In the genomic region with DNA sequence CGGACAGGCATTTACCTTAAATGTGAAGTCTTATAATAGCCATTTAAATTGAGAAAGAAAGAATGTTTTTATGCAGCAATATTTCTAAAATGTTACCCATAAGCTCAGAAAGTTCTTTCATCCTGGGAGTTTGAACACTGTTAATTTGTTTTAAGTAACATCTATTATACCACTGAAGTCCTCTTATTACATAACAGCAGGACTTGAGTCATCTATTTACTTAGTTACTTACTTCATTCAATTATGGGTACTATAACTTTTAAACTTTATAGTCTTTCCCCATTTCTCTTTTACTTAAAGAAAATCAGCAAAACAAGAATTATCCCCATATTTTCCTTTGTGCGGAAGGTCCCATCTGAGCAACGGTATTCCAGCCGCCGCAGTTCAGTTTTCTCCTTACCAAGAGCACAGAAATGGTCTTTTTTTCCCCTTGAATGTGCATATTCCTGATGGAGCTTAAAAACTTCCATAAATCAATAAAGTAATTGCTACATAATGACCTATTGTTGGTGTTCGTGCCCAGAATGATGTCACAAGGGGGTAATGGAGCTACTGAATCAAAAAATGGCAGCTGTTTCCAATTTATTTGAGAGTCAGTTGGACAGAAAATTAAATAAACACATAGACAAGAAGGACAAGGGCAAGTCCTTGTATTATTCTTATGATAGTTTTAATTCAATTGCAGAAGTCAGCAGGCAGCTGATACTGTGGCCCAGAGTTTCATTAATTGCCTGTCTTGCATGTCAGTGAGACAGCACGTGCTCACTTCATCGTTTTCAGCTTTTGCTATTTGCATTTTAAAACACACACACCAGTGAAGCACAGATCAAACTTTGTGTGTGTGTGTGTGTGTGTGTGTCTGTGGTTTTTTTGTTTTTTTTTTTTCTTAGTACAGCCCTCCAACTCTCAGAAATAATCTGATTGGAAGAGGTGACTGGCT, we compare ENCODE assay signal across 1 cellular context.
A peak's percentile ranks its signal among the peaks of the same experiment; 100 is the strongest.
TF ChIP-seq lines count a peak whose summit lies in the region.

No MANE protein-coding gene starts in this region.

TF ChIP-seq in HEK293, 187 proteins besides CTCF, POLR2A, EP300 and RAD21 (continued from another document and continues in another):
- no peak for TF ChIP-seq ZNF202 (tag by site-specific recombination; IDR thresholded peaks at IDR 0.05; ENCODE audit: borderline replicate concordance)
- TF ChIP-seq, protein P1, sequence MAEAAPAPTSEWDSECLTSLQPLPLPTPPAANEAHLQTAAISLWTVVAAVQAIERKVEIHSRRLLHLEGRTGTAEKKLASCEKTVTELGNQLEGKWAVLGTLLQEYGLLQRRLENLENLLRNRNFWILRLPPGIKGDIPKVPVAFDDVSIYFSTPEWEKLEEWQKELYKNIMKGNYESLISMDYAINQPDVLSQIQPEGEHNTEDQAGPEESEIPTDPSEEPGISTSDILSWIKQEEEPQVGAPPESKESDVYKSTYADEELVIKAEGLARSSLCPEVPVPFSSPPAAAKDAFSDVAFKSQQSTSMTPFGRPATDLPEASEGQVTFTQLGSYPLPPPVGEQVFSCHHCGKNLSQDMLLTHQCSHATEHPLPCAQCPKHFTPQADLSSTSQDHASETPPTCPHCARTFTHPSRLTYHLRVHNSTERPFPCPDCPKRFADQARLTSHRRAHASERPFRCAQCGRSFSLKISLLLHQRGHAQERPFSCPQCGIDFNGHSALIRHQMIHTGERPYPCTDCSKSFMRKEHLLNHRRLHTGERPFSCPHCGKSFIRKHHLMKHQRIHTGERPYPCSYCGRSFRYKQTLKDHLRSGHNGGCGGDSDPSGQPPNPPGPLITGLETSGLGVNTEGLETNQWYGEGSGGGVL (tag by site-specific recombination; IDR thresholded peaks at IDR 0.05), result 0 out of 2 replicates have a peak, but pooled peaks have one; percentile 12
- TF ChIP-seq, protein P2, sequence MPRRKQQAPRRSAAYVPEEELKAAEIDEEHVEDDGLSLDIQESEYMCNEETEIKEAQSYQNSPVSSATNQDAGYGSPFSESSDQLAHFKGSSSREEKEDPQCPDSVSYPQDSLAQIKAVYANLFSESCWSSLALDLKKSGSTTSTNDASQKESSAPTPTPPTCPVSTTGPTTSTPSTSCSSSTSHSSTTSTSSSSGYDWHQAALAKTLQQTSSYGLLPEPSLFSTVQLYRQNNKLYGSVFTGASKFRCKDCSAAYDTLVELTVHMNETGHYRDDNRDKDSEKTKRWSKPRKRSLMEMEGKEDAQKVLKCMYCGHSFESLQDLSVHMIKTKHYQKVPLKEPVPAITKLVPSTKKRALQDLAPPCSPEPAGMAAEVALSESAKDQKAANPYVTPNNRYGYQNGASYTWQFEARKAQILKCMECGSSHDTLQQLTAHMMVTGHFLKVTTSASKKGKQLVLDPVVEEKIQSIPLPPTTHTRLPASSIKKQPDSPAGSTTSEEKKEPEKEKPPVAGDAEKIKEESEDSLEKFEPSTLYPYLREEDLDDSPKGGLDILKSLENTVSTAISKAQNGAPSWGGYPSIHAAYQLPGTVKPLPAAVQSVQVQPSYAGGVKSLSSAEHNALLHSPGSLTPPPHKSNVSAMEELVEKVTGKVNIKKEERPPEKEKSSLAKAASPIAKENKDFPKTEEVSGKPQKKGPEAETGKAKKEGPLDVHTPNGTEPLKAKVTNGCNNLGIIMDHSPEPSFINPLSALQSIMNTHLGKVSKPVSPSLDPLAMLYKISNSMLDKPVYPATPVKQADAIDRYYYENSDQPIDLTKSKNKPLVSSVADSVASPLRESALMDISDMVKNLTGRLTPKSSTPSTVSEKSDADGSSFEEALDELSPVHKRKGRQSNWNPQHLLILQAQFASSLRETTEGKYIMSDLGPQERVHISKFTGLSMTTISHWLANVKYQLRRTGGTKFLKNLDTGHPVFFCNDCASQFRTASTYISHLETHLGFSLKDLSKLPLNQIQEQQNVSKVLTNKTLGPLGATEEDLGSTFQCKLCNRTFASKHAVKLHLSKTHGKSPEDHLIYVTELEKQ (tag by site-specific recombination; IDR thresholded peaks at IDR 0.05; ENCODE audit: borderline replicate concordance), result peak; percentile 57; the same call in 1 of the 2 replicates
- no peak for TF ChIP-seq SALL2 (tag by site-specific recombination; IDR thresholded peaks at IDR 0.05; ENCODE audit: borderline replicate concordance)
- no peak for TF ChIP-seq ZNF600 (tag by site-specific recombination; IDR thresholded peaks at IDR 0.05)
- TF ChIP-seq ZNF140 (tag by site-specific recombination; IDR thresholded peaks at IDR 0.05), result no peak
- TF ChIP-seq, protein P3, sequence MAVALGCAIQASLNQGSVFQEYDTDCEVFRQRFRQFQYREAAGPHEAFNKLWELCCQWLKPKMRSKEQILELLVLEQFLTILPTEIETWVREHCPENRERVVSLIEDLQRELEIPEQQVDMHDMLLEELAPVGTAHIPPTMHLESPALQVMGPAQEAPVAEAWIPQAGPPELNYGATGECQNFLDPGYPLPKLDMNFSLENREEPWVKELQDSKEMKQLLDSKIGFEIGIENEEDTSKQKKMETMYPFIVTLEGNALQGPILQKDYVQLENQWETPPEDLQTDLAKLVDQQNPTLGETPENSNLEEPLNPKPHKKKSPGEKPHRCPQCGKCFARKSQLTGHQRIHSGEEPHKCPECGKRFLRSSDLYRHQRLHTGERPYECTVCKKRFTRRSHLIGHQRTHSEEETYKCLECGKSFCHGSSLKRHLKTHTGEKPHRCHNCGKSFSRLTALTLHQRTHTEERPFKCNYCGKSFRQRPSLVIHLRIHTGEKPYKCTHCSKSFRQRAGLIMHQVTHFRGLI (tag by site-specific recombination; IDR thresholded peaks at IDR 0.05), result no peak
- no peak for TF ChIP-seq ZNF16 (tag by site-specific recombination; IDR thresholded peaks at IDR 0.05; ENCODE audit: low read depth)
- TF ChIP-seq, protein P4, sequence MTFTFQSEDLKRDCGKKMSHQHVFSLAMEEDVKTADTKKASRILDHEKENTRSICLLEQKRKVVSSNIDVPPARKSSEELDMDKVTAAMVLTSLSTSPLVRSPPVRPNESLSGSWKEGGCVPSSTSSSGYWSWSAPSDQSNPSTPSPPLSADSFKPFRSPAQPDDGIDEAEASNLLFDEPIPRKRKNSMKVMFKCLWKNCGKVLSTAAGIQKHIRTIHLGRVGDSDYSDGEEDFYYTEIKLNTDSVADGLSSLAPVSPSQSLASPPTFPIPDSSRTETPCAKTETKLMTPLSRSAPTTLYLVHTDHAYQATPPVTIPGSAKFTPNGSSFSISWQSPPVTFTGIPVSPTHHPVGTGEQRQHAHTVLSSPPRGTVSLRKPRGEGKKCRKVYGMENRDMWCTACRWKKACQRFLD (tag by site-specific recombination; IDR thresholded peaks at IDR 0.05), result no peak
- no peak for TF ChIP-seq ZNF560 (tag by site-specific recombination; IDR thresholded peaks at IDR 0.05; ENCODE audit: borderline replicate concordance)
- TF ChIP-seq, protein P5, sequence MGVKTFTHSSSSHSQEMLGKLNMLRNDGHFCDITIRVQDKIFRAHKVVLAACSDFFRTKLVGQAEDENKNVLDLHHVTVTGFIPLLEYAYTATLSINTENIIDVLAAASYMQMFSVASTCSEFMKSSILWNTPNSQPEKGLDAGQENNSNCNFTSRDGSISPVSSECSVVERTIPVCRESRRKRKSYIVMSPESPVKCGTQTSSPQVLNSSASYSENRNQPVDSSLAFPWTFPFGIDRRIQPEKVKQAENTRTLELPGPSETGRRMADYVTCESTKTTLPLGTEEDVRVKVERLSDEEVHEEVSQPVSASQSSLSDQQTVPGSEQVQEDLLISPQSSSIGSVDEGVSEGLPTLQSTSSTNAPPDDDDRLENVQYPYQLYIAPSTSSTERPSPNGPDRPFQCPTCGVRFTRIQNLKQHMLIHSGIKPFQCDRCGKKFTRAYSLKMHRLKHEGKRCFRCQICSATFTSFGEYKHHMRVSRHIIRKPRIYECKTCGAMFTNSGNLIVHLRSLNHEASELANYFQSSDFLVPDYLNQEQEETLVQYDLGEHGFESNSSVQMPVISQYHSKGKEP (tag by site-specific recombination; IDR thresholded peaks at IDR 0.05), result no peak
- no peak for TF ChIP-seq ZNF157 (tag by site-specific recombination; IDR thresholded peaks at IDR 0.05)
- no peak for TF ChIP-seq ZSCAN16 (tag by site-specific recombination; IDR thresholded peaks at IDR 0.05)
- TF ChIP-seq, protein P6, sequence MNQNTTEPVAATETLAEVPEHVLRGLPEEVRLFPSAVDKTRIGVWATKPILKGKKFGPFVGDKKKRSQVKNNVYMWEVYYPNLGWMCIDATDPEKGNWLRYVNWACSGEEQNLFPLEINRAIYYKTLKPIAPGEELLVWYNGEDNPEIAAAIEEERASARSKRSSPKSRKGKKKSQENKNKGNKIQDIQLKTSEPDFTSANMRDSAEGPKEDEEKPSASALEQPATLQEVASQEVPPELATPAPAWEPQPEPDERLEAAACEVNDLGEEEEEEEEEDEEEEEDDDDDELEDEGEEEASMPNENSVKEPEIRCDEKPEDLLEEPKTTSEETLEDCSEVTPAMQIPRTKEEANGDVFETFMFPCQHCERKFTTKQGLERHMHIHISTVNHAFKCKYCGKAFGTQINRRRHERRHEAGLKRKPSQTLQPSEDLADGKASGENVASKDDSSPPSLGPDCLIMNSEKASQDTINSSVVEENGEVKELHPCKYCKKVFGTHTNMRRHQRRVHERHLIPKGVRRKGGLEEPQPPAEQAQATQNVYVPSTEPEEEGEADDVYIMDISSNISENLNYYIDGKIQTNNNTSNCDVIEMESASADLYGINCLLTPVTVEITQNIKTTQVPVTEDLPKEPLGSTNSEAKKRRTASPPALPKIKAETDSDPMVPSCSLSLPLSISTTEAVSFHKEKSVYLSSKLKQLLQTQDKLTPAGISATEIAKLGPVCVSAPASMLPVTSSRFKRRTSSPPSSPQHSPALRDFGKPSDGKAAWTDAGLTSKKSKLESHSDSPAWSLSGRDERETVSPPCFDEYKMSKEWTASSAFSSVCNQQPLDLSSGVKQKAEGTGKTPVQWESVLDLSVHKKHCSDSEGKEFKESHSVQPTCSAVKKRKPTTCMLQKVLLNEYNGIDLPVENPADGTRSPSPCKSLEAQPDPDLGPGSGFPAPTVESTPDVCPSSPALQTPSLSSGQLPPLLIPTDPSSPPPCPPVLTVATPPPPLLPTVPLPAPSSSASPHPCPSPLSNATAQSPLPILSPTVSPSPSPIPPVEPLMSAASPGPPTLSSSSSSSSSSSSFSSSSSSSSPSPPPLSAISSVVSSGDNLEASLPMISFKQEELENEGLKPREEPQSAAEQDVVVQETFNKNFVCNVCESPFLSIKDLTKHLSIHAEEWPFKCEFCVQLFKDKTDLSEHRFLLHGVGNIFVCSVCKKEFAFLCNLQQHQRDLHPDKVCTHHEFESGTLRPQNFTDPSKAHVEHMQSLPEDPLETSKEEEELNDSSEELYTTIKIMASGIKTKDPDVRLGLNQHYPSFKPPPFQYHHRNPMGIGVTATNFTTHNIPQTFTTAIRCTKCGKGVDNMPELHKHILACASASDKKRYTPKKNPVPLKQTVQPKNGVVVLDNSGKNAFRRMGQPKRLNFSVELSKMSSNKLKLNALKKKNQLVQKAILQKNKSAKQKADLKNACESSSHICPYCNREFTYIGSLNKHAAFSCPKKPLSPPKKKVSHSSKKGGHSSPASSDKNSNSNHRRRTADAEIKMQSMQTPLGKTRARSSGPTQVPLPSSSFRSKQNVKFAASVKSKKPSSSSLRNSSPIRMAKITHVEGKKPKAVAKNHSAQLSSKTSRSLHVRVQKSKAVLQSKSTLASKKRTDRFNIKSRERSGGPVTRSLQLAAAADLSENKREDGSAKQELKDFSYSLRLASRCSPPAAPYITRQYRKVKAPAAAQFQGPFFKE (tag by site-specific recombination; IDR thresholded peaks at IDR 0.05; ENCODE audit: borderline replicate concordance), result no peak
- TF ChIP-seq, protein P7, sequence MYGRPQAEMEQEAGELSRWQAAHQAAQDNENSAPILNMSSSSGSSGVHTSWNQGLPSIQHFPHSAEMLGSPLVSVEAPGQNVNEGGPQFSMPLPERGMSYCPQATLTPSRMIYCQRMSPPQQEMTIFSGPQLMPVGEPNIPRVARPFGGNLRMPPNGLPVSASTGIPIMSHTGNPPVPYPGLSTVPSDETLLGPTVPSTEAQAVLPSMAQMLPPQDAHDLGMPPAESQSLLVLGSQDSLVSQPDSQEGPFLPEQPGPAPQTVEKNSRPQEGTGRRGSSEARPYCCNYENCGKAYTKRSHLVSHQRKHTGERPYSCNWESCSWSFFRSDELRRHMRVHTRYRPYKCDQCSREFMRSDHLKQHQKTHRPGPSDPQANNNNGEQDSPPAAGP (tag by site-specific recombination; IDR thresholded peaks at IDR 0.05), result no peak
- peak; percentile 82 for TF ChIP-seq ZNF184 (tag by site-specific recombination; IDR thresholded peaks at IDR 0.05)
- no peak for TF ChIP-seq ZNF677 (tag by site-specific recombination; IDR thresholded peaks at IDR 0.05)
- TF ChIP-seq ZNF302 (tag by site-specific recombination; IDR thresholded peaks at IDR 0.05; ENCODE audit: low read depth), result no peak
- peak; percentile 46; the same call in 1 of the 2 replicates for TF ChIP-seq ZNF350 (tag by site-specific recombination; IDR thresholded peaks at IDR 0.05)
- TF ChIP-seq ZNF426 (tag by site-specific recombination; IDR thresholded peaks at IDR 0.05), result no peak
- no peak for TF ChIP-seq REPIN1 (tag by site-specific recombination; IDR thresholded peaks at IDR 0.05; ENCODE audit: low read depth)
- TF ChIP-seq YY1 (tag by site-specific recombination; IDR thresholded peaks at IDR 0.05), result 0 out of 2 replicates have a peak, but pooled peaks have one; percentile 27
- no peak for TF ChIP-seq ZNF514 (tag by site-specific recombination; IDR thresholded peaks at IDR 0.05)
- TF ChIP-seq, protein P8, sequence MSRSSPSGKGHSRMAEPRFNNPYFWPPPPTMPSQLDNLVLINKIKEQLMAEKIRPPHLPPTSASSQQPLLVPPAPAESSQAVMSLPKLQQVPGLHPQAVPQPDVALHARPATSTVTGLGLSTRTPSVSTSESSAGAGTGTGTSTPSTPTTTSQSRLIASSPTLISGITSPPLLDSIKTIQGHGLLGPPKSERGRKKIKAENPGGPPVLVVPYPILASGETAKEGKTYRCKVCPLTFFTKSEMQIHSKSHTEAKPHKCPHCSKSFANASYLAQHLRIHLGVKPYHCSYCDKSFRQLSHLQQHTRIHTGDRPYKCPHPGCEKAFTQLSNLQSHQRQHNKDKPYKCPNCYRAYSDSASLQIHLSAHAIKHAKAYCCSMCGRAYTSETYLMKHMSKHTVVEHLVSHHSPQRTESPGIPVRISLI (tag by site-specific recombination; IDR thresholded peaks at IDR 0.05), result 0 out of 2 replicates have a peak, but pooled peaks have one; percentile 52
- peak; percentile 88 for TF ChIP-seq OSR2 (tag by site-specific recombination; IDR thresholded peaks at IDR 0.05)
- TF ChIP-seq GLI2 (tag by site-specific recombination; IDR thresholded peaks at IDR 0.05; ENCODE audit: borderline replicate concordance, low read depth), result peak; percentile 87
- no peak for TF ChIP-seq ZNF596 (tag by site-specific recombination; IDR thresholded peaks at IDR 0.05)
- no peak for TF ChIP-seq ZBTB20 (tag by site-specific recombination; IDR thresholded peaks at IDR 0.05)
- TF ChIP-seq ZNF121 (tag by site-specific recombination; IDR thresholded peaks at IDR 0.05), result no peak
- TF ChIP-seq ZNF791 (tag by site-specific recombination; IDR thresholded peaks at IDR 0.05), result no peak
- no peak for TF ChIP-seq ZNF830 (tag by site-specific recombination; IDR thresholded peaks at IDR 0.05; ENCODE audit: low read depth)
- TF ChIP-seq ZNF629 (tag by site-specific recombination; IDR thresholded peaks at IDR 0.05), result peak; percentile 84
- no peak for TF ChIP-seq ZNF155 (tag by site-specific recombination; IDR thresholded peaks at IDR 0.05)
- TF ChIP-seq ZNF112 (tag by site-specific recombination; IDR thresholded peaks at IDR 0.05), result no peak
- no peak for TF ChIP-seq HOXA7 (CRISPR knock-in tag; IDR thresholded peaks at IDR 0.05; ENCODE audit: borderline replicate concordance)
- no peak for TF ChIP-seq ZNF324 (tag by site-specific recombination; IDR thresholded peaks at IDR 0.05)
- TF ChIP-seq ZNF341 (tag by site-specific recombination; IDR thresholded peaks at IDR 0.05; ENCODE audit: low read depth), result no peak
- TF ChIP-seq ZBTB8A (tag by site-specific recombination; IDR thresholded peaks at IDR 0.05), result no peak
